10 cellular contexts compared by ENCODE assay signal in the genomic region with DNA sequence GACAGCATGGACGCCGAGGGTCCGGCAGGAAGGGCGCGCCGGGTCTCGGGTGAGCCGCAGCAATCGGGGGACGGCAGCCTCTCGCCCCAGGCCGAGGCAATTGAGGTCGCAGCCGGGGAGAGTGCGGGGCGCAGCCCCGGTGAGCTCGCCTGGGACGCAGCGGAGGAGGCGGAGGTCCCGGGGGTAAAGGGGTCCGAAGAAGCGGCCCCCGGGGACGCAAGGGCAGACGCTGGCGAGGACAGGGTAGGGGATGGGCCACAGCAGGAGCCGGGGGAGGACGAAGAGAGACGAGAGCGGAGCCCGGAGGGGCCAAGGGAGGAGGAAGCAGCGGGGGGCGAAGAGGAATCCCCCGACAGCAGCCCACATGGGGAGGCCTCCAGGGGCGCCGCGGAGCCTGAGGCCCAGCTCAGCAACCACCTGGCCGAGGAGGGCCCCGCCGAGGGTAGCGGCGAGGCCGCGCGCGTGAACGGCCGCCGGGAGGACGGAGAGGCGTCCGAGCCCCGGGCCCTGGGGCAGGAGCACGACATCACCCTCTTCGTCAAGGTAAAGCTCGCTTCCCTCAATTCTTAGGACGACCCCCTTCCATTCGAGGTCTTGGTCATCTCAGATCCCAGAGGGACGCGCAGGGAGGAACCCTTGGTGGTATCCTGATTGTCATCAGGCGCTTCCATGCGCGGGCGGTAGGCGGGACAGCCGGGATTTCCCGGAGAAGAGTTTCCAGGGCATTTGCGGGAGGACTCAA. TPM values are rescaled to one million over a fixed set of nuclear protein-coding genes. Genes with fewer than 3 reads are reported as not detected.
DNase-seq lines count a peak whose midpoint lies in the region; ATAC-seq and TF ChIP-seq lines count a peak whose summit lies in the region.
"Had no signal": no experiment of that assay in that cellular context is flagged by ENCODE, and none has a peak within 500 bp of the region (broad histone marks: within the 10 kb centered on the region; RNA-seq: fewer than 3 reads in every experiment).

No MANE protein-coding gene starts in this region.

- no peak for DNase-seq in activated CD4-positive, alpha-beta T cell treated with anti-CD3 and anti-CD28 coated beads, Interleukin-2, amount 10 ng/mL, durations not matched to agents 24 days and 14 days
- DNase-seq in activated CD4-positive, alpha-beta T cell treated with anti-CD3 and anti-CD28 coated beads for 48 hours: no peak
- no peak for DNase-seq in body of pancreas
- peak; percentile 38 to 80 for DNase-seq in left lung
- DNase-seq in thyroid gland: peak; percentile 23 to 27
- no peak for DNase-seq in G401 (ENCODE audit: low spot score)
- DNase-seq in NCI-H146 treated with DMSO at 0.1 percent for 48 hours (lab: John Stamatoyannopoulos, UW; ENCODE audit: unreplicated experiment): no peak
- DNase-seq: C1 segment of cervical spinal cord; stimulated activated naive CD4-positive, alpha-beta T cell treated with Interleukin-2 at 50 U/mL for 16 hours had no signal

- peaks cover 3% of the 10 kb centered on the region for H3K4me1 Mint-ChIP-seq in activated CD4-positive, alpha-beta T cell treated with anti-CD3 and anti-CD28 coated beads, Interleukin-2, amount 10 ng/mL, durations not matched to agents 24 days and 14 days

- H3K4me3 ChIP-seq in body of pancreas (peak overlapping the region; percentile 5 to 11), left lung (peak overlapping the region; percentile 49 to 57), thyroid gland (replicated peaks in 1 of 3) (peak overlapping the region; percentile 37 to 76 (median 47))

- H3K9me3 Mint-ChIP-seq in activated CD4-positive, alpha-beta T cell treated with anti-CD3 and anti-CD28 coated beads, Interleukin-2, amount 10 ng/mL, durations not matched to agents 24 days and 14 days: no peaks in the 10 kb centered on the region

- TF ChIP-seq POLR2A in body of pancreas (IDR thresholded peaks at IDR 0.05): peak in 1 of 3 donors; percentile 7
- peak in 1 of 2 donors; percentile 10 for TF ChIP-seq POLR2A in thyroid gland (IDR thresholded peaks at IDR 0.05)

- H3K27me3 ChIP-seq in body of pancreas (peaks cover 0 to 14% of the 10 kb centered on the region in 2 donors), left lung (peaks cover 28 to 72% of the 10 kb centered on the region in 2 donors), thyroid gland (no peaks in the 10 kb centered on the region)

- H3K27ac Mint-ChIP-seq in activated CD4-positive, alpha-beta T cell treated with anti-CD3 and anti-CD28 coated beads, Interleukin-2, amount 10 ng/mL, durations not matched to agents 24 days and 14 days: no peak overlapping the region

- H3K27me3 Mint-ChIP-seq in activated CD4-positive, alpha-beta T cell treated with anti-CD3 and anti-CD28 coated beads, Interleukin-2, amount 10 ng/mL, durations not matched to agents 24 days and 14 days: peaks cover 71% of the 10 kb centered on the region

- peak in 1 of 7 experiments; percentile 4 for TF ChIP-seq CTCF in body of pancreas (IDR thresholded peaks at IDR 0.05)
- peak in 1 of 2 donors; percentile 9 for TF ChIP-seq CTCF in left lung (IDR thresholded peaks at IDR 0.05)
- no peak for TF ChIP-seq CTCF in thyroid gland (IDR thresholded peaks at IDR 0.05)

- peak overlapping the region; percentile 45 for H3K4me3 Mint-ChIP-seq in activated CD4-positive, alpha-beta T cell treated with anti-CD3 and anti-CD28 coated beads, Interleukin-2, amount 10 ng/mL, durations not matched to agents 24 days and 14 days

- H3K36me3 ChIP-seq in body of pancreas (replicated peaks in 1 of 2; ENCODE audit: insufficient read depth in 1 of 2, low read depth in 2 of 2) (no peaks in the 10 kb centered on the region), left lung (no peaks in the 10 kb centered on the region), thyroid gland (no peaks in the 10 kb centered on the region)

- ATAC-seq in body of pancreas (peak; percentile 62), left lung (peak; percentile 55), HG03439 (IDR thresholded peaks at IDR 0.05; ENCODE audit: unreplicated experiment) (no peak)

- no peaks in the 10 kb centered on the region for H3K36me3 Mint-ChIP-seq in activated CD4-positive, alpha-beta T cell treated with anti-CD3 and anti-CD28 coated beads, Interleukin-2, amount 10 ng/mL, durations not matched to agents 24 days and 14 days (ENCODE audit: low read depth)

- H3K4me1 ChIP-seq in body of pancreas (peaks cover 22% of the 10 kb centered on the region), left lung (peaks cover 6 to 8% of the 10 kb centered on the region in 2 donors), thyroid gland (peaks cover 10 to 12% of the 10 kb centered on the region in 2 donors)

- in situ Hi-C loops in G401 (cut with HindIII; ENCODE audit: low sequenced_read_pairs): no loop called here

- 3 to 4% methylated on average over 15 to 70 of the region's 70 CpGs for WGBS in body of pancreas, 2 donors
- WGBS in thyroid gland, 2 donors: 4 to 6% methylated on average over 31 to 42 of the region's 70 CpGs

- intact Hi-C loops in activated CD4-positive, alpha-beta T cell treated with anti-CD3 and anti-CD28 coated beads, Interleukin-2, amount 10 ng/mL, durations not matched to agents 24 days and 14 days (cut with micrococcal nuclease): no loop called here
- intact Hi-C loops in body of pancreas (cut with DNase I): no loop called here
- intact Hi-C loops in left lung (cut with DNase I): no loop called here
- intact Hi-C loops in thyroid gland (cut with DNase I): no loop called here

- no peaks in the 10 kb centered on the region for H3K9me3 ChIP-seq in body of pancreas
- H3K9me3 ChIP-seq in left lung: no peaks in the 10 kb centered on the region
- H3K9me3 ChIP-seq in thyroid gland: no peaks in the 10 kb centered on the region

- H3K27ac ChIP-seq in body of pancreas (peak overlapping the region in 3 of 4 donors; percentile 44 to 61 (median 52)), left lung (peak overlapping the region; percentile 39 to 61), thyroid gland (peak overlapping the region in 2 of 3 donors; percentile 58 to 95)

RNA-seq across cellular contexts. Expression of a gene that starts 1.6 kb away (rescaled TPM):
- not detected in 2 replicates for total RNA-seq in activated CD4-positive, alpha-beta T cell treated with anti-CD3 and anti-CD28 coated beads, Interleukin-2, amount 10 ng/mL, durations not matched to agents 24 days and 14 days
- 1 to 10 TPM in 1 of 2 donors, under 1 TPM in 1; 0.99 to 1.8 TPM for total RNA-seq in body of pancreas
- total RNA-seq in left lung: 10 to 100 TPM; 21.0 to 21.2 TPM
- 10 to 100 TPM in 2 of 4 donors, 1 to 10 TPM in 2; 3.9 to 23.9 (median 8.0) TPM for total RNA-seq in thyroid gland
- not detected in 2 replicates for total RNA-seq in G401 (2014; rRNA removed; shearing (Covaris generic))

RNA-seq across cellular contexts. Expression of a gene that starts 55.5 kb away (rescaled TPM):
- 15.7 and 17.6 TPM in 2 replicates for total RNA-seq in activated CD4-positive, alpha-beta T cell treated with anti-CD3 and anti-CD28 coated beads, Interleukin-2, amount 10 ng/mL, durations not matched to agents 24 days and 14 days
- total RNA-seq in body of pancreas (10 to 100 TPM; 20.8 to 29.0 TPM), left lung (10 to 100 TPM; 29.8 to 62.6 TPM), thyroid gland (10 to 100 TPM; 24.5 to 32.7 (median 29.0) TPM)
- total RNA-seq in G401 (2014; rRNA removed; shearing (Covaris generic)): 14.4 and 21.6 TPM in 2 replicates

Comparison
In these comparisons a context has a peak if more than half of its experiments do, and no peak if none do; other contexts are left out.
1. DNase-seq: peak in left lung (2 of 2) and thyroid gland (2 of 2); none in activated CD4-positive, alpha-beta T cell treated with anti-CD3 and anti-CD28 coated beads, Interleukin-2, amount 10 ng/mL, durations not matched to agents 24 days and 14 days (single experiment), activated CD4-positive, alpha-beta T cell treated with anti-CD3 and anti-CD28 coated beads for 48 hours (single experiment), body of pancreas (0 of 4), G401 (single experiment) and NCI-H146 treated with DMSO at 0.1 percent for 48 hours (single experiment).
2. Peak in every context shown above with its lines, with median percentiles within 50 percentile points of each other: H3K27ac ChIP-seq and H3K4me3 ChIP-seq.